In genomic region chr9:15510789-15511575, GRCh38 we compare ENCODE assay signal across 8 cellular contexts. TPM values are rescaled to one million over a fixed set of nuclear protein-coding genes. Genes with fewer than 3 reads are reported as not detected.
DNase-seq lines count a peak whose midpoint lies in the region; ATAC-seq and TF ChIP-seq lines count a peak whose summit lies in the region.

PSIP1 (minus strand) TSS chr9:15510970; CDS start chr9:15510188, 782 bp downstream.

- H3K4me1 ChIP-seq in GM23338 (ENCODE audit: insufficient read depth) = peaks cover 30% of the 10 kb centered on the region

- H3F3A ChIP-seq in GM23338 (replicated peaks; ENCODE audit: low read depth) = peaks cover 6% of the 10 kb centered on the region; the same call in 1 of the 2 replicates

- TF ChIP-seq CTCF in GM23338 (conservative IDR thresholded peaks at IDR 0.05; ENCODE audit: low read depth in 2 of 2) (no peak), fibroblast of mammary gland (conservative IDR thresholded peaks at IDR 0.05; ENCODE audit: control insufficient read depth, insufficient read depth, low read depth, low read length) (no peak), natural killer cell (IDR thresholded peaks at IDR 0.05) (no peak)

- peak; percentile 61 for DNase-seq in Daoy (ENCODE audit: low read depth)
- DNase-seq in GM23338 (ENCODE audit: low spot score) = peak; percentile 87
- DNase-seq in Kasumi-1 (lab: John Stamatoyannopoulos, UW) = peak; percentile 58 to 60
- peak; percentile 78 for DNase-seq in RPMI7951 (ENCODE audit: low read depth)
- DNase-seq in activated T-helper 1 cell treated with anti-CD3 and anti-CD28 coated beads, Interleukin-2, amount 50 U/mL, for 16 hours (ENCODE audit: low read depth in 1 of 2, low spot score in 1 of 2) = peak; percentile 75 to 78
- DNase-seq in fibroblast of mammary gland (ENCODE audit: low read depth) = peak; percentile 75
- peak; percentile 87 for DNase-seq in natural killer cell
- DNase-seq in stimulated activated naive CD4-positive, alpha-beta T cell (lab: John Stamatoyannopoulos, UW) = peak; percentile 82 to 97 (median 90)

- H3K79me2 ChIP-seq in GM23338 (replicated peaks; ENCODE audit: insufficient read depth) = peaks cover 60% of the 10 kb centered on the region

- H4K20me1 ChIP-seq in GM23338 (replicated peaks; ENCODE audit: insufficient read depth) = peaks cover 36% of the 10 kb centered on the region

- H3K4me3 ChIP-seq in GM23338 = peak within 1 kb of the TSS; percentile 91
- peak within 1 kb of the TSS; percentile 85 for H3K4me3 ChIP-seq in fibroblast of mammary gland (ENCODE audit: control insufficient read depth, low read depth, low read length)

- H2AFZ ChIP-seq in GM23338 = no peak within 1 kb of the TSS

- peak within 1 kb of the TSS; percentile 99 for H3K27ac ChIP-seq in GM23338 (ENCODE audit: low read depth)

- H3K36me3 Mint-ChIP-seq in GM23338 (ENCODE audit: low read depth) = peaks cover 41% of the 10 kb centered on the region
- H3K36me3 Mint-ChIP-seq in natural killer cell = no peaks in the 10 kb centered on the region

- intact Hi-C loops in natural killer cell (cut with micrococcal nuclease) = loop anchor here (1.0 to 2.0 kb wide), 3 partner anchors 42 to 204 kb away; partner anchors contain the start of genes CCDC171, SNAPC3 and TTC39B

- peak within 1 kb of the TSS; percentile 92 for H3K4me2 ChIP-seq in GM23338

- H3K27ac Mint-ChIP-seq in GM23338 (peak within 1 kb of the TSS; percentile 100), natural killer cell (peak within 1 kb of the TSS; percentile 98)

- H3K9me3 Mint-ChIP-seq in GM23338 = peaks cover 3% of the 10 kb centered on the region; the same call in 1 of the 3 replicates
- no peaks in the 10 kb centered on the region for H3K9me3 Mint-ChIP-seq in natural killer cell

- H3K4me3 Mint-ChIP-seq in GM23338 (peak within 1 kb of the TSS; percentile 96), natural killer cell (peak within 1 kb of the TSS; percentile 98)

- H3K36me3 ChIP-seq in GM23338 (ENCODE audit: insufficient read depth) = peaks cover 38% of the 10 kb centered on the region

- peak; percentile 59 for ATAC-seq in GM23338
- peak; percentile 81 to 92 (median 83) for ATAC-seq in natural killer cell

- no peaks in the 10 kb centered on the region for H3K9me2 ChIP-seq in GM23338 (ENCODE audit: insufficient read depth)

- peaks cover 44% of the 10 kb centered on the region for H3K4me1 Mint-ChIP-seq in GM23338
- H3K4me1 Mint-ChIP-seq in natural killer cell = peaks cover 41% of the 10 kb centered on the region in 2 donors

- H3K27me3 Mint-ChIP-seq in GM23338 (ENCODE audit: insufficient read depth, low read depth, poor library complexity) (peaks cover 4% of the 10 kb centered on the region), natural killer cell (ENCODE audit: low read depth in 2 of 2) (no peaks in the 10 kb centered on the region)

- no peaks in the 10 kb centered on the region for H3K27me3 ChIP-seq in GM23338 (ENCODE audit: insufficient read depth)

TF ChIP-seq in GM23338, 12 proteins besides CTCF, POLR2A, EP300 and RAD21:
- TF ChIP-seq ZNF114 (CRISPR knock-in tag; IDR thresholded peaks at IDR 0.05) (no peak), CREB1 (CRISPR knock-in tag; IDR thresholded peaks at IDR 0.05; ENCODE audit: low read depth) (peak; percentile 39; the same call in 1 of the 2 replicates), JUNB (IDR thresholded peaks at IDR 0.05; ENCODE audit: unreplicated experiment) (no peak), POLR2AphosphoS5 (IDR thresholded peaks at IDR 0.05; ENCODE audit: low read depth) (peak; percentile 87)
- TF ChIP-seq, protein P1, sequence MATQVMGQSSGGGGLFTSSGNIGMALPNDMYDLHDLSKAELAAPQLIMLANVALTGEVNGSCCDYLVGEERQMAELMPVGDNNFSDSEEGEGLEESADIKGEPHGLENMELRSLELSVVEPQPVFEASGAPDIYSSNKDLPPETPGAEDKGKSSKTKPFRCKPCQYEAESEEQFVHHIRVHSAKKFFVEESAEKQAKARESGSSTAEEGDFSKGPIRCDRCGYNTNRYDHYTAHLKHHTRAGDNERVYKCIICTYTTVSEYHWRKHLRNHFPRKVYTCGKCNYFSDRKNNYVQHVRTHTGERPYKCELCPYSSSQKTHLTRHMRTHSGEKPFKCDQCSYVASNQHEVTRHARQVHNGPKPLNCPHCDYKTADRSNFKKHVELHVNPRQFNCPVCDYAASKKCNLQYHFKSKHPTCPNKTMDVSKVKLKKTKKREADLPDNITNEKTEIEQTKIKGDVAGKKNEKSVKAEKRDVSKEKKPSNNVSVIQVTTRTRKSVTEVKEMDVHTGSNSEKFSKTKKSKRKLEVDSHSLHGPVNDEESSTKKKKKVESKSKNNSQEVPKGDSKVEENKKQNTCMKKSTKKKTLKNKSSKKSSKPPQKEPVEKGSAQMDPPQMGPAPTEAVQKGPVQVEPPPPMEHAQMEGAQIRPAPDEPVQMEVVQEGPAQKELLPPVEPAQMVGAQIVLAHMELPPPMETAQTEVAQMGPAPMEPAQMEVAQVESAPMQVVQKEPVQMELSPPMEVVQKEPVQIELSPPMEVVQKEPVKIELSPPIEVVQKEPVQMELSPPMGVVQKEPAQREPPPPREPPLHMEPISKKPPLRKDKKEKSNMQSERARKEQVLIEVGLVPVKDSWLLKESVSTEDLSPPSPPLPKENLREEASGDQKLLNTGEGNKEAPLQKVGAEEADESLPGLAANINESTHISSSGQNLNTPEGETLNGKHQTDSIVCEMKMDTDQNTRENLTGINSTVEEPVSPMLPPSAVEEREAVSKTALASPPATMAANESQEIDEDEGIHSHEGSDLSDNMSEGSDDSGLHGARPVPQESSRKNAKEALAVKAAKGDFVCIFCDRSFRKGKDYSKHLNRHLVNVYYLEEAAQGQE (IDR thresholded peaks at IDR 0.05; ENCODE audit: unreplicated experiment) = no peak

RNA-seq across cellular contexts. Expression of gene PSIP1, which starts in this region (rescaled TPM):
- total RNA-seq in Daoy (2014; rRNA removed; shearing (Covaris generic)) = 31.5 and 32.9 TPM in 2 replicates
- 332 and 351 TPM in 2 replicates for total RNA-seq in GM23338 (2014; rRNA removed; shearing (Covaris generic))
- polyA plus RNA-seq in GM23338 (2016; fragmentation: Nextera tagmentation; extraction: Ambion mirVana) = 839 and 989 TPM in 2 replicates
- 48.2 and 54.5 TPM in 2 replicates for total RNA-seq in RPMI7951 (2014; rRNA removed; shearing (Covaris generic))
- 10 to 100 TPM; 50.3 to 83.1 (median 72.6) TPM for total RNA-seq in natural killer cell

Comparison
In these comparisons a context has a peak if more than half of its experiments do, and no peak if none do; other contexts are left out.
1. Peak in every context shown above with its lines: DNase-seq, ATAC-seq, H3K4me3 ChIP-seq and H3K27ac ChIP-seq.